30 cellular contexts compared by ENCODE assay signal in the genomic region with DNA sequence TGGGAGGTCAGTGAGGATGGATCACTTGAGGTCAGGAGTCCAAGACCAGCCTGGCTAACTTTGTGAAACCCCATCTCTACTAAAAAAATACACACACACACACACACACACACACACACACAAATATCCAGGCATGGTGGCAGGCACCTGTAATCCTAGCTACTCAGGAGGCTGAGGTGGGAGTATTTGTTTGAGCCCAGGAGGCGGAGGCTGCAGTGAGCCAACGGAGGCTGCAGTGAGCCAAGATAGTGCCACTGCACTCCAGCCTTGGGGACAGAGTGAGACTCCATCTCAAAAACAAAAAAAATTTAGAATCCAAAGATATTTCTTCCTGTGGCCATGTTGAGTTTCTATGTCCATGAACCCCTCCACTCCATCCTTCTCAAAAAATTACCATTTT. TPM values are rescaled to one million over a fixed set of nuclear protein-coding genes. Genes with fewer than 3 reads are reported as not detected.
"Had no signal": no experiment of that assay in that cellular context is flagged by ENCODE, and none has a peak within 500 bp of the region (broad histone marks: within the 10 kb centered on the region; RNA-seq: fewer than 3 reads in every experiment).

No MANE protein-coding gene starts in this region.

- H3K27ac ChIP-seq: colonic mucosa, epithelial cell of prostate, esophagus squamous epithelium, gastrocnemius medialis, heart right ventricle, left lung, lower lobe of right lung had no signal

- ATAC-seq: effector memory CD8-positive, alpha-beta T cell; esophagus mucosa; gastrocnemius medialis; heart right ventricle; left cardiac atrium; left lung; left ventricle myocardium superior; lower lobe of right lung; mucosa of descending colon had no signal

- FAIRE-seq: endometrium, islet of Langerhans, keratinocyte had no signal

- H3K27me3 ChIP-seq: gastrocnemius medialis had no signal

- DNase-seq: colonic mucosa; cortex of kidney; effector CD8-positive, alpha-beta T cell; effector memory CD8-positive, alpha-beta T cell; endodermal cell; erythroblast; esophagus squamous epithelium; foreskin fibroblast; foreskin melanocyte; gastrocnemius medialis; glutamatergic neuron; head of caudate nucleus; heart right ventricle; hippocampal formation; left cardiac atrium; left lung; left ventricle myocardium superior; lower lobe of right lung; mesenchymal stem cell; mucosa of descending colon had no signal

- H3K4me3 ChIP-seq: colonic mucosa, esophagus squamous epithelium, gastrocnemius medialis, heart right ventricle, left lung, lower lobe of right lung, mucosa of descending colon had no signal

- H3K4me1 ChIP-seq: colonic mucosa, gastrocnemius medialis, left lung had no signal

- H3K9me3 ChIP-seq: colonic mucosa, esophagus squamous epithelium, gastrocnemius medialis, heart right ventricle, left lung, lower lobe of right lung, mucosa of descending colon had no signal

- H3K36me3 ChIP-seq: colonic mucosa, esophagus squamous epithelium, gastrocnemius medialis, heart right ventricle, left lung, lower lobe of right lung had no signal

RNA-seq across cellular contexts. Expression of gene GFRA3, which starts 39.8 kb away (rescaled TPM):
- total RNA-seq: dermis microvascular lymphatic vessel endothelial cell, esophagus mucosa, glomerular endothelial cell, lung microvascular endothelial cell, mesenteric fat pad, myocyte had no signal
- polyA plus RNA-seq: keratinocyte had no signal

RNA-seq across cellular contexts. Expression of gene KIF20A, which starts 55.7 kb away (rescaled TPM):
- total RNA-seq: mesenteric fat pad had no signal
